ENCODE assay signal across 9 cellular contexts in genomic region chr7:158809596-158809995, GRCh38. TPM values are rescaled to one million over a fixed set of nuclear protein-coding genes. Genes with fewer than 3 reads are reported as not detected.
DNase-seq lines count a peak whose midpoint lies in the region; ATAC-seq and TF ChIP-seq lines count a peak whose summit lies in the region.
"Had no signal": no experiment of that assay in that cellular context is flagged by ENCODE, and none has a peak within 500 bp of the region (broad histone marks: within the 10 kb centered on the region; RNA-seq: fewer than 3 reads in every experiment).

No MANE protein-coding gene starts in this region.

- intact Hi-C loops in ovary (cut with DNase I): no loop called here

- no peak for TF ChIP-seq POLR2A in ovary (IDR thresholded peaks at IDR 0.05)

- WGBS in ovary, 3 donors: 61 to 79% (median 71%) methylated on average over 1 of the region's 1 CpG

- no peak overlapping the region for H3K27ac ChIP-seq in ovary

- peak overlapping the region; percentile 46 to 80 for H3K4me3 Mint-ChIP-seq in activated T-cell treated with anti-CD3 and anti-CD28 coated beads, Interleukin-2, amount 50 U/mL, for 72 hours
- H3K4me3 Mint-ChIP-seq in T-helper 17 cell: peak overlapping the region; percentile 69
- H3K4me3 Mint-ChIP-seq in stimulated activated memory B cell treated with anti-CD40 and anti-IgM and Interleukin-4, amounts not matched to agents 10 μg/mL and 1 μg/mL and 100 μg/mL, for 72 hours: no peak overlapping the region

- no peaks in the 10 kb centered on the region for H3K9me3 Mint-ChIP-seq in activated T-cell treated with anti-CD3 and anti-CD28 coated beads, Interleukin-2, amount 50 U/mL, for 72 hours
- H3K9me3 Mint-ChIP-seq in stimulated activated memory B cell treated with anti-CD40 and anti-IgM and Interleukin-4, amounts not matched to agents 10 μg/mL and 1 μg/mL and 100 μg/mL, for 72 hours: no peaks in the 10 kb centered on the region

- H3K4me3 ChIP-seq in ovary: no peak overlapping the region
- H3K4me3 ChIP-seq: testis had no signal

- peak overlapping the region; percentile 90 for H3K27ac Mint-ChIP-seq in activated T-cell treated with anti-CD3 and anti-CD28 coated beads, Interleukin-2, amount 50 U/mL, for 72 hours
- H3K27ac Mint-ChIP-seq in T-helper 17 cell: peak overlapping the region; percentile 100
- H3K27ac Mint-ChIP-seq in stimulated activated memory B cell treated with anti-CD40 and anti-IgM and Interleukin-4, amounts not matched to agents 10 μg/mL and 1 μg/mL and 100 μg/mL, for 72 hours: peak overlapping the region; percentile 38

- no peaks in the 10 kb centered on the region for H3K36me3 ChIP-seq in ovary

- peaks cover 72% of the 10 kb centered on the region for H3K4me1 Mint-ChIP-seq in activated T-cell treated with anti-CD3 and anti-CD28 coated beads, Interleukin-2, amount 50 U/mL, for 72 hours (ENCODE audit: low read depth)
- H3K4me1 Mint-ChIP-seq in T-helper 17 cell: peaks cover 57% of the 10 kb centered on the region
- peaks cover 50% of the 10 kb centered on the region for H3K4me1 Mint-ChIP-seq in stimulated activated memory B cell treated with anti-CD40 and anti-IgM and Interleukin-4, amounts not matched to agents 10 μg/mL and 1 μg/mL and 100 μg/mL, for 72 hours

- ATAC-seq in activated T-cell treated with anti-CD3 and anti-CD28 coated beads, Interleukin-2, amount 50 U/mL, for 72 hours (replicated peaks in 1 of 2): peak; percentile 10 to 38
- ATAC-seq in HG02943 (IDR thresholded peaks at IDR 0.05; ENCODE audit: low read depth, unreplicated experiment): peak; percentile 96
- ATAC-seq in T-helper 17 cell: peak; percentile 21
- no peak for ATAC-seq in stimulated activated memory B cell treated with anti-CD40 and anti-IgM and Interleukin-4, amounts not matched to agents 10 μg/mL and 1 μg/mL and 100 μg/mL, for 72 hours

- H3K9me3 ChIP-seq in T-helper 17 cell (ENCODE audit: control insufficient read depth, low read length, poor library complexity, severe bottlenecking): no peaks in the 10 kb centered on the region
- H3K9me3 ChIP-seq in ovary: no peaks in the 10 kb centered on the region
- H3K9me3 ChIP-seq: testis had no signal

- TF ChIP-seq EP300 in ovary (IDR thresholded peaks at IDR 0.05): no peak

- no peaks in the 10 kb centered on the region for H3K27me3 Mint-ChIP-seq in activated T-cell treated with anti-CD3 and anti-CD28 coated beads, Interleukin-2, amount 50 U/mL, for 72 hours (ENCODE audit: low read depth)
- H3K27me3 Mint-ChIP-seq in T-helper 17 cell: no peaks in the 10 kb centered on the region
- H3K27me3 Mint-ChIP-seq in stimulated activated memory B cell treated with anti-CD40 and anti-IgM and Interleukin-4, amounts not matched to agents 10 μg/mL and 1 μg/mL and 100 μg/mL, for 72 hours: no peaks in the 10 kb centered on the region

- no peak for TF ChIP-seq CTCF in ovary (IDR thresholded peaks at IDR 0.05)

- H3K36me3 Mint-ChIP-seq in activated T-cell treated with anti-CD3 and anti-CD28 coated beads, Interleukin-2, amount 50 U/mL, for 72 hours (ENCODE audit: insufficient read depth in 2 of 2): peaks cover 6 to 26% of the 10 kb centered on the region in 2 donors
- H3K36me3 Mint-ChIP-seq in T-helper 17 cell (ENCODE audit: low read depth): peaks cover 6% of the 10 kb centered on the region
- peaks cover 42% of the 10 kb centered on the region for H3K36me3 Mint-ChIP-seq in stimulated activated memory B cell treated with anti-CD40 and anti-IgM and Interleukin-4, amounts not matched to agents 10 μg/mL and 1 μg/mL and 100 μg/mL, for 72 hours

- DNase-seq in activated T-cell treated with anti-CD3 and anti-CD28 coated beads, Interleukin-2, amount 50 U/mL, for 72 hours: no peak
- DNase-seq in activated T-cell treated with anti-CD3 and anti-CD28 coated beads, Interleukin-2, amount 50 U/mL, for 48 hours: no peak
- no peak for DNase-seq in T-helper 17 cell
- no peak for DNase-seq in NCI-H1105 (lab: John Stamatoyannopoulos, UW)
- DNase-seq in ovary: no peak
- no peak for DNase-seq in NCI-H1105 treated with DMSO at 0.1 percent for 48 hours (lab: John Stamatoyannopoulos, UW)
- DNase-seq: testis had no signal

- H3K4me1 ChIP-seq in ovary (ENCODE audit: insufficient read depth): peaks cover 14% of the 10 kb centered on the region

- H3K27me3 ChIP-seq in ovary: no peaks in the 10 kb centered on the region
- H3K27me3 ChIP-seq: testis had no signal

RNA-seq across cellular contexts. Expression of gene ESYT2, which starts 19.7 kb away (rescaled TPM):
- total RNA-seq in activated T-cell treated with anti-CD3 and anti-CD28 coated beads, Interleukin-2, amount 50 U/mL, for 72 hours: 10 to 100 TPM; 68.6 to 68.8 TPM
- total RNA-seq in T-helper 17 cell (100 to 1,000 TPM; 104 to 113 TPM), ovary (100 to 1,000 TPM in 3 of 7 donors, 10 to 100 TPM in 4; 72.8 to 147 (median 95.9) TPM)
- polyA plus RNA-seq in ovary: 10 to 100 TPM; 42.7 to 83.0 TPM

RNA-seq across cellular contexts. Expression of gene DYNC2I1, which starts 46.8 kb away (rescaled TPM):
- total RNA-seq in activated T-cell treated with anti-CD3 and anti-CD28 coated beads, Interleukin-2, amount 50 U/mL, for 72 hours: 10 to 100 TPM; 14.2 to 14.9 TPM
- total RNA-seq in T-helper 17 cell (10 to 100 TPM; 12.4 to 15.0 TPM), ovary (10 to 100 TPM; 17.8 to 24.1 (median 22.9) TPM)
- polyA plus RNA-seq in ovary: 10 to 100 TPM; 13.4 to 15.5 TPM

Comparison
In these comparisons a context has a peak if more than half of its experiments do, and no peak if none do; other contexts are left out.
1. H3K27ac Mint-ChIP-seq: peak in every context shown above with its lines; median percentile 100 in T-helper 17 cell; 90 in activated T-cell treated with anti-CD3 and anti-CD28 coated beads, Interleukin-2, amount 50 U/mL, for 72 hours; 38 in stimulated activated memory B cell treated with anti-CD40 and anti-IgM and Interleukin-4, amounts not matched to agents 10 μg/mL and 1 μg/mL and 100 μg/mL, for 72 hours.